In the genomic region with DNA sequence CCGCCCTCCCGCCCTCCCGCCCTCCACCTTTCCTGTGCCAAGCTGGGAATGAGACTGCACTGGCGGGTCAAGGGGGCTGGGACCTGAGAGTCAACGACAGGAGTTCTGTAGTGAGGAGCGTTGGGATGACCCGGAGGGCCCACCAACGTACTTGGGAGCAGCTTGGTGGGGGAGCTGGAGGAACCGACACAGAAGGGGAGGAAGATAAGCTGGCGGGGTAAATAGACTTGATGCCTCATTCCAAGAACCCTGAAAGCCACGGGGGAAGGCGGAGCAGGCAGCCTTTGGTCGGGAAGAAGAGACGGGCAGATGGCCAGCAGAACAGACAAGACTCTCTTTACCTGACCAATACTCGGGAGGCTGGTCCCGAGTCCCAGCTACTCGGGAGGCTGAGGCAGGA, we compare ENCODE assay signal across 8 cellular contexts. TPM values are rescaled to one million over a fixed set of nuclear protein-coding genes. Genes with fewer than 3 reads are reported as not detected.
DNase-seq lines count a peak whose midpoint lies in the region; ATAC-seq and TF ChIP-seq lines count a peak whose summit lies in the region.

No MANE protein-coding gene starts in this region.

- peak overlapping the region; percentile 38 for H3K4me3 ChIP-seq in kidney epithelial cell (ENCODE audit: low read depth, low read length)
- peak overlapping the region; percentile 84 for H3K4me3 ChIP-seq in thoracic aorta

- no peak for TF ChIP-seq CTCF in kidney epithelial cell (IDR thresholded peaks at IDR 0.05; ENCODE audit: insufficient read depth, low read length, poor library complexity, severe bottlenecking)
- TF ChIP-seq CTCF in thoracic aorta (IDR thresholded peaks at IDR 0.05) = no peak

- no peak overlapping the region for H3K27ac ChIP-seq in thoracic aorta

- peak overlapping the region; percentile 65 for H3K4me3 Mint-ChIP-seq in activated CD4-positive, alpha-beta T cell treated with anti-CD3 and anti-CD28 coated beads for 36 hours
- peak overlapping the region; percentile 71 for H3K4me3 Mint-ChIP-seq in activated naive CD8-positive, alpha-beta T cell treated with anti-CD3 and anti-CD28 coated beads, Interleukin-2, amount 50 U/mL, for 24 hours

- intact Hi-C loops in activated CD4-positive, alpha-beta T cell treated with anti-CD3 and anti-CD28 coated beads for 36 hours (cut with DNase I, micrococcal nuclease) = loop anchor here (1.0 to 5.0 kb wide), 2 partner anchors 8 to 843 kb away; partner anchors contain the start of gene AVEN (in 1 of the 2)

- H3K27me3 ChIP-seq in kidney epithelial cell (ENCODE audit: control insufficient read depth, insufficient read depth, low read length) = no peaks in the 10 kb centered on the region
- H3K27me3 ChIP-seq in thoracic aorta (replicated peaks; ENCODE audit: insufficient read depth) = no peaks in the 10 kb centered on the region

- H3K36me3 ChIP-seq in kidney epithelial cell (ENCODE audit: control insufficient read depth, insufficient read depth, low read length) (no peaks in the 10 kb centered on the region), thoracic aorta (no peaks in the 10 kb centered on the region)

- CTCF ChIA-PET in activated CD4-positive, alpha-beta T cell treated with anti-CD3 and anti-CD28 coated beads for 36 hours (lab: Charles Lee) = interaction anchor here (0.5 to 1.9 kb wide), 4 partner anchors 8 to 1151 kb away, joined by 3 to 5 read pairs (median 4); no protein-coding TSS in a partner anchor

- H3K27ac Mint-ChIP-seq in activated CD4-positive, alpha-beta T cell treated with anti-CD3 and anti-CD28 coated beads for 36 hours = no peak overlapping the region
- H3K27ac Mint-ChIP-seq in activated naive CD8-positive, alpha-beta T cell treated with anti-CD3 and anti-CD28 coated beads, Interleukin-2, amount 50 U/mL, for 24 hours = no peak overlapping the region

- no peak for DNase-seq in activated CD4-positive, alpha-beta T cell treated with anti-CD3 and anti-CD28 coated beads for 36 hours
- no peak for DNase-seq in activated CD4-positive, alpha-beta T cell treated with anti-CD3 and anti-CD28 coated beads for 4 hours
- no peak for DNase-seq in activated naive CD8-positive, alpha-beta T cell treated with anti-CD3 and anti-CD28 coated beads, Interleukin-2, amount 50 U/mL, for 24 hours
- no peak for DNase-seq in kidney epithelial cell (ENCODE audit: low read depth)
- no peak for DNase-seq in thoracic aorta (ENCODE audit: low spot score)
- DNase-seq in DMS 273 treated with DMSO at 0.1 percent for 48 hours (lab: John Stamatoyannopoulos, UW) = no peak

- H3K9me3 ChIP-seq in thoracic aorta = no peaks in the 10 kb centered on the region

- peaks cover 20% of the 10 kb centered on the region for H3K27me3 Mint-ChIP-seq in activated CD4-positive, alpha-beta T cell treated with anti-CD3 and anti-CD28 coated beads for 36 hours
- H3K27me3 Mint-ChIP-seq in activated naive CD8-positive, alpha-beta T cell treated with anti-CD3 and anti-CD28 coated beads, Interleukin-2, amount 50 U/mL, for 24 hours = peaks cover 14% of the 10 kb centered on the region

- POLR2A ChIA-PET in activated CD4-positive, alpha-beta T cell treated with anti-CD3 and anti-CD28 coated beads for 36 hours (lab: Charles Lee) = no interaction called here

- no peaks in the 10 kb centered on the region for H3K9me3 Mint-ChIP-seq in activated CD4-positive, alpha-beta T cell treated with anti-CD3 and anti-CD28 coated beads for 36 hours (ENCODE audit: low read depth)
- H3K9me3 Mint-ChIP-seq in activated naive CD8-positive, alpha-beta T cell treated with anti-CD3 and anti-CD28 coated beads, Interleukin-2, amount 50 U/mL, for 24 hours = no peaks in the 10 kb centered on the region

- peaks cover 27% of the 10 kb centered on the region for H3K4me1 Mint-ChIP-seq in activated CD4-positive, alpha-beta T cell treated with anti-CD3 and anti-CD28 coated beads for 36 hours
- peaks cover 14% of the 10 kb centered on the region for H3K4me1 Mint-ChIP-seq in activated naive CD8-positive, alpha-beta T cell treated with anti-CD3 and anti-CD28 coated beads, Interleukin-2, amount 50 U/mL, for 24 hours

- no peak for ATAC-seq in activated CD4-positive, alpha-beta T cell treated with anti-CD3 and anti-CD28 coated beads for 36 hours
- ATAC-seq in activated naive CD8-positive, alpha-beta T cell treated with anti-CD3 and anti-CD28 coated beads, Interleukin-2, amount 50 U/mL, for 24 hours = no peak
- ATAC-seq in thoracic aorta (ENCODE audit: insufficient number of reproducible peaks, low FRiP score, low read depth) (no peak), HG03175 (IDR thresholded peaks at IDR 0.05; ENCODE audit: unreplicated experiment) (no peak), GM19467 (IDR thresholded peaks at IDR 0.05; ENCODE audit: unreplicated experiment) (no peak)

- no peaks in the 10 kb centered on the region for H3K36me3 Mint-ChIP-seq in activated CD4-positive, alpha-beta T cell treated with anti-CD3 and anti-CD28 coated beads for 36 hours (ENCODE audit: low read depth)
- no peaks in the 10 kb centered on the region for H3K36me3 Mint-ChIP-seq in activated naive CD8-positive, alpha-beta T cell treated with anti-CD3 and anti-CD28 coated beads, Interleukin-2, amount 50 U/mL, for 24 hours (ENCODE audit: low read depth)

- no peaks in the 10 kb centered on the region for H3K4me1 ChIP-seq in thoracic aorta (ENCODE audit: control insufficient read depth in 1 of 2, low read depth in 2 of 2)

RNA-seq across cellular contexts. Expression of gene FMN1, which starts 0.3 kb away (rescaled TPM):
- under 1 TPM; 0.09 to 0.21 TPM for total RNA-seq in activated CD4-positive, alpha-beta T cell treated with anti-CD3 and anti-CD28 coated beads for 36 hours
- total RNA-seq in kidney epithelial cell = 3.9 and 4.5 TPM in 2 replicates
- total RNA-seq in thoracic aorta = 10 to 100 TPM; 26.9 to 27.5 TPM
